In genomic region chr11:90179923-90180322, GRCh38 we compare ENCODE assay signal across 38 cellular contexts. TPM values are rescaled to one million over a fixed set of nuclear protein-coding genes. Genes with fewer than 3 reads are reported as not detected.
"Had no signal": no experiment of that assay in that cellular context is flagged by ENCODE, and none has a peak within 500 bp of the region (broad histone marks: within the 10 kb centered on the region; RNA-seq: fewer than 3 reads in every experiment).

No MANE protein-coding gene starts in this region.

- H3K4me1 ChIP-seq: adrenal gland, ascending aorta, body of pancreas, breast epithelium had no signal

- H3K27me3 ChIP-seq: adrenal gland, ascending aorta, body of pancreas, brain microvascular endothelial cell, breast epithelium, cardiac muscle cell had no signal

- ATAC-seq: activated naive CD4-positive, alpha-beta T cell treated with anti-CD3 and anti-CD28 coated beads, Interleukin-2, amount 50 U/mL, for 72 hours; activated naive CD8-positive, alpha-beta T cell treated with anti-CD3 and anti-CD28 coated beads, Interleukin-2, amount 50 U/mL, for 24 hours; activated T-cell treated with anti-CD3 and anti-CD28 coated beads, Interleukin-2, amount 50 U/mL, for 4 hours; activated T-cell treated with anti-CD3 and anti-CD28 coated beads, Interleukin-2, amount 50 U/mL, for 72 hours; activated T-helper 17 cell treated with anti-CD3 and anti-CD28 coated beads, Interleukin-2, amount 50 U/mL, for 72 hours; body of pancreas had no signal

- H3K9me3 Mint-ChIP-seq: activated naive CD4-positive, alpha-beta T cell treated with anti-CD3 and anti-CD28 coated beads for 36 hours; activated naive CD4-positive, alpha-beta T cell treated with anti-CD3 and anti-CD28 coated beads, Interleukin-2, amount 10 ng/mL, durations not matched to agents 7 days and 5 days; activated naive CD4-positive, alpha-beta T cell treated with anti-CD3 and anti-CD28 coated beads, Interleukin-2, amount 50 U/mL, for 24 hours; activated naive CD4-positive, alpha-beta T cell treated with anti-CD3 and anti-CD28 coated beads, Interleukin-2, amount 50 U/mL, for 72 hours; activated naive CD8-positive, alpha-beta T cell treated with anti-CD3 and anti-CD28 coated beads for 36 hours; activated naive CD8-positive, alpha-beta T cell treated with anti-CD3 and anti-CD28 coated beads, Interleukin-2, amount 10 ng/mL, durations not matched to agents 7 days and 5 days; activated naive CD8-positive, alpha-beta T cell treated with anti-CD3 and anti-CD28 coated beads, Interleukin-2, amount 50 U/mL, for 24 hours; activated T-cell treated with anti-CD3 and anti-CD28 coated beads, Interleukin-2, amount 50 U/mL, for 4 hours; activated T-cell treated with anti-CD3 and anti-CD28 coated beads, Interleukin-2, amount 50 U/mL, for 72 hours; activated T-helper 1 cell treated with anti-CD3 and anti-CD28 coated beads, Interleukin-12 subunit alpha, Interleukin-12 subunit beta, Interleukin-2, Interleukin-4 antibody, amounts not matched to agents 30 ng/mL and 10 ng/mL and 1 ng/mL, durations not matched to agents 14 hours and 24 hours and 36 hours; activated T-helper 17 cell treated with anti-CD3 and anti-CD28 coated beads, Interleukin-2, amount 50 U/mL, for 72 hours; activated T-helper 2 cell treated with anti-CD3 and anti-CD28 coated beads, Interferon-gamma antibody, Interleukin-2, Interleukin-4, amounts not matched to agents 10 μg/mL and 5 μg/mL and 100 μg/mL, durations not matched to agents 14 hours and 24 hours and 36 hours; brain; central memory CD8-positive, alpha-beta T cell had no signal

- FAIRE-seq: astrocyte, bronchial epithelial cell had no signal

- DNase-seq: activated effector memory CD4-positive, alpha-beta T cell treated with anti-CD3 and anti-CD28 coated beads, Interleukin-2, amount 50 U/mL, for 16 hours; activated effector memory CD4-positive, alpha-beta T cell treated with Interleukin-2 at 50 U/mL for 16 hours; activated gamma-delta T cell; activated gamma-delta T cell treated with Interleukin-2 at 50 U/mL for 16 hours; activated naive CD4-positive, alpha-beta T cell; activated naive CD4-positive, alpha-beta T cell treated with anti-CD3 and anti-CD28 coated beads for 36 hours; activated naive CD4-positive, alpha-beta T cell treated with anti-CD3 and anti-CD28 coated beads, Interleukin-2, amount 10 ng/mL, durations not matched to agents 7 days and 5 days; activated naive CD4-positive, alpha-beta T cell treated with anti-CD3 and anti-CD28 coated beads, Interleukin-2, amount 50 U/mL, for 16 hours; activated naive CD4-positive, alpha-beta T cell treated with Interleukin-2 at 50 U/mL for 16 hours; activated naive CD8-positive, alpha-beta T cell treated with anti-CD3 and anti-CD28 coated beads for 36 hours; activated naive CD8-positive, alpha-beta T cell treated with anti-CD3 and anti-CD28 coated beads, Interleukin-2, amount 10 ng/mL, durations not matched to agents 7 days and 5 days; activated naive CD8-positive, alpha-beta T cell treated with anti-CD3 and anti-CD28 coated beads, Interleukin-2, amount 50 U/mL, for 24 hours; activated T-cell treated with anti-CD3 and anti-CD28 coated beads, Interleukin-2, amount 50 U/mL, for 4 hours; activated T-cell treated with anti-CD3 and anti-CD28 coated beads, Interleukin-2, amount 50 U/mL, for 48 hours; activated T-cell treated with anti-CD3 and anti-CD28 coated beads, Interleukin-2, amount 50 U/mL, for 72 hours; adrenal gland; amniotic stem cell; amygdala; anterior cingulate cortex; aorta; body of pancreas; brain microvascular endothelial cell; caudate nucleus; central memory CD4-positive, alpha-beta T cell; cerebellar nuclear complex had no signal

- H3K27ac ChIP-seq: adrenal gland, ascending aorta, body of pancreas, brain microvascular endothelial cell, breast epithelium, cardiac muscle cell had no signal

- H3K4me3 Mint-ChIP-seq: activated naive CD4-positive, alpha-beta T cell treated with anti-CD3 and anti-CD28 coated beads for 36 hours; activated naive CD4-positive, alpha-beta T cell treated with anti-CD3 and anti-CD28 coated beads, Interleukin-2, amount 10 ng/mL, durations not matched to agents 7 days and 5 days; activated naive CD4-positive, alpha-beta T cell treated with anti-CD3 and anti-CD28 coated beads, Interleukin-2, amount 50 U/mL, for 24 hours; activated naive CD8-positive, alpha-beta T cell; activated naive CD8-positive, alpha-beta T cell treated with anti-CD3 and anti-CD28 coated beads for 36 hours; activated naive CD8-positive, alpha-beta T cell treated with anti-CD3 and anti-CD28 coated beads, Interleukin-2, amount 10 ng/mL, durations not matched to agents 7 days and 5 days; activated naive CD8-positive, alpha-beta T cell treated with anti-CD3 and anti-CD28 coated beads, Interleukin-2, amount 50 U/mL, for 24 hours; activated T-cell treated with anti-CD3 and anti-CD28 coated beads, Interleukin-2, amount 50 U/mL, for 4 hours; activated T-cell treated with anti-CD3 and anti-CD28 coated beads, Interleukin-2, amount 50 U/mL, for 72 hours; activated T-helper 1 cell treated with anti-CD3 and anti-CD28 coated beads, Interleukin-12 subunit alpha, Interleukin-12 subunit beta, Interleukin-2, Interleukin-4 antibody, amounts not matched to agents 30 ng/mL and 10 ng/mL and 1 ng/mL, durations not matched to agents 14 hours and 24 hours and 36 hours; activated T-helper 17 cell treated with anti-CD3 and anti-CD28 coated beads, Interleukin-2, amount 50 U/mL, for 72 hours; brain; central memory CD8-positive, alpha-beta T cell had no signal

- H3K4me1 Mint-ChIP-seq: activated naive CD4-positive, alpha-beta T cell treated with anti-CD3 and anti-CD28 coated beads, Interleukin-2, amount 10 ng/mL, durations not matched to agents 7 days and 5 days; activated naive CD4-positive, alpha-beta T cell treated with anti-CD3 and anti-CD28 coated beads, Interleukin-2, amount 50 U/mL, for 24 hours; activated naive CD8-positive, alpha-beta T cell treated with anti-CD3 and anti-CD28 coated beads for 36 hours; activated naive CD8-positive, alpha-beta T cell treated with anti-CD3 and anti-CD28 coated beads, Interleukin-2, amount 10 ng/mL, durations not matched to agents 7 days and 5 days; activated naive CD8-positive, alpha-beta T cell treated with anti-CD3 and anti-CD28 coated beads, Interleukin-2, amount 50 U/mL, for 24 hours; activated T-helper 17 cell treated with anti-CD3 and anti-CD28 coated beads, Interleukin-2, amount 50 U/mL, for 72 hours; brain; central memory CD8-positive, alpha-beta T cell had no signal

- H3K36me3 ChIP-seq: adrenal gland, ascending aorta, brain microvascular endothelial cell, breast epithelium, cardiac muscle cell had no signal

- H3K27me3 Mint-ChIP-seq: activated naive CD4-positive, alpha-beta T cell treated with anti-CD3 and anti-CD28 coated beads, Interleukin-2, amount 10 ng/mL, durations not matched to agents 7 days and 5 days; activated naive CD8-positive, alpha-beta T cell treated with anti-CD3 and anti-CD28 coated beads, Interleukin-2, amount 50 U/mL, for 24 hours; activated T-helper 17 cell treated with anti-CD3 and anti-CD28 coated beads, Interleukin-2, amount 50 U/mL, for 72 hours; brain had no signal

- H3K36me3 Mint-ChIP-seq: activated naive CD4-positive, alpha-beta T cell treated with anti-CD3 and anti-CD28 coated beads, Interleukin-2, amount 10 ng/mL, durations not matched to agents 7 days and 5 days; activated naive CD4-positive, alpha-beta T cell treated with anti-CD3 and anti-CD28 coated beads, Interleukin-2, amount 50 U/mL, for 24 hours; activated naive CD4-positive, alpha-beta T cell treated with anti-CD3 and anti-CD28 coated beads, Interleukin-2, amount 50 U/mL, for 72 hours; activated naive CD8-positive, alpha-beta T cell; activated naive CD8-positive, alpha-beta T cell treated with anti-CD3 and anti-CD28 coated beads for 36 hours; activated naive CD8-positive, alpha-beta T cell treated with anti-CD3 and anti-CD28 coated beads, Interleukin-2, amount 10 ng/mL, durations not matched to agents 7 days and 5 days had no signal

- H3K4me3 ChIP-seq: adrenal gland, ascending aorta, body of pancreas, breast epithelium, cardiac muscle cell had no signal

- H3K9me3 ChIP-seq: adrenal gland, ascending aorta, body of pancreas, breast epithelium had no signal

- H3K27ac Mint-ChIP-seq: activated naive CD4-positive, alpha-beta T cell treated with anti-CD3 and anti-CD28 coated beads for 36 hours; activated naive CD4-positive, alpha-beta T cell treated with anti-CD3 and anti-CD28 coated beads, Interleukin-2, amount 10 ng/mL, durations not matched to agents 7 days and 5 days; activated naive CD4-positive, alpha-beta T cell treated with anti-CD3 and anti-CD28 coated beads, Interleukin-2, amount 50 U/mL, for 24 hours; activated naive CD4-positive, alpha-beta T cell treated with anti-CD3 and anti-CD28 coated beads, Interleukin-2, amount 50 U/mL, for 72 hours; activated naive CD8-positive, alpha-beta T cell; activated naive CD8-positive, alpha-beta T cell treated with anti-CD3 and anti-CD28 coated beads for 36 hours; activated naive CD8-positive, alpha-beta T cell treated with anti-CD3 and anti-CD28 coated beads, Interleukin-2, amount 10 ng/mL, durations not matched to agents 7 days and 5 days; activated naive CD8-positive, alpha-beta T cell treated with anti-CD3 and anti-CD28 coated beads, Interleukin-2, amount 50 U/mL, for 24 hours; activated T-cell treated with anti-CD3 and anti-CD28 coated beads, Interleukin-2, amount 50 U/mL, for 72 hours; activated T-helper 1 cell treated with anti-CD3 and anti-CD28 coated beads, Interleukin-12 subunit alpha, Interleukin-12 subunit beta, Interleukin-2, Interleukin-4 antibody, amounts not matched to agents 30 ng/mL and 10 ng/mL and 1 ng/mL, durations not matched to agents 14 hours and 24 hours and 36 hours; activated T-helper 17 cell treated with anti-CD3 and anti-CD28 coated beads, Interleukin-2, amount 50 U/mL, for 72 hours; activated T-helper 2 cell treated with anti-CD3 and anti-CD28 coated beads, Interferon-gamma antibody, Interleukin-2, Interleukin-4, amounts not matched to agents 10 μg/mL and 5 μg/mL and 100 μg/mL, durations not matched to agents 14 hours and 24 hours and 36 hours; brain had no signal

RNA-seq across cellular contexts. Expression of gene NAALAD2, which starts 45.5 kb away (rescaled TPM):
- total RNA-seq: activated naive CD4-positive, alpha-beta T cell treated with anti-CD3 and anti-CD28 coated beads for 36 hours; activated naive CD4-positive, alpha-beta T cell treated with anti-CD3 and anti-CD28 coated beads, Interleukin-2, amount 50 U/mL, for 72 hours; activated naive CD8-positive, alpha-beta T cell treated with anti-CD3 and anti-CD28 coated beads for 36 hours; activated naive CD8-positive, alpha-beta T cell treated with anti-CD3 and anti-CD28 coated beads, Interleukin-2, amount 10 ng/mL, durations not matched to agents 7 days and 5 days; activated T-cell treated with anti-CD3 and anti-CD28 coated beads, Interleukin-2, amount 50 U/mL, for 4 hours; activated T-cell treated with anti-CD3 and anti-CD28 coated beads, Interleukin-2, amount 50 U/mL, for 72 hours; activated T-helper 1 cell treated with anti-CD3 and anti-CD28 coated beads, Interleukin-12 subunit alpha, Interleukin-12 subunit beta, Interleukin-2, Interleukin-4 antibody, amounts not matched to agents 30 ng/mL and 10 ng/mL and 1 ng/mL, durations not matched to agents 14 hours and 24 hours and 36 hours; activated T-helper 17 cell treated with anti-CD3 and anti-CD28 coated beads, Interleukin-2, amount 50 U/mL, for 72 hours; activated T-helper 2 cell treated with anti-CD3 and anti-CD28 coated beads, Interferon-gamma antibody, Interleukin-2, Interleukin-4, amounts not matched to agents 10 μg/mL and 5 μg/mL and 100 μg/mL, durations not matched to agents 14 hours and 24 hours and 36 hours; ascending aorta; bronchial epithelial cell had no signal
